In genomic region chr5:111117149-111117548, GRCh38 we compare ENCODE assay signal across 20 cellular contexts. TPM values are rescaled to one million over a fixed set of nuclear protein-coding genes. Genes with fewer than 3 reads are reported as not detected.
DNase-seq lines count a peak whose midpoint lies in the region; ATAC-seq, FAIRE-seq and TF ChIP-seq lines count a peak whose summit lies in the region.
"Had no signal": no experiment of that assay in that cellular context is flagged by ENCODE, and none has a peak within 500 bp of the region (broad histone marks: within the 10 kb centered on the region; RNA-seq: fewer than 3 reads in every experiment).

No MANE protein-coding gene starts in this region.

- 80 to 94% (median 80%) methylated on average over 1 of the region's 1 CpG for WGBS in adipose tissue, 3 donors

- DNase-seq in A673 (ENCODE audit: low spot score) (peak; percentile 23), HTR-8/SVneo (ENCODE audit: insufficient read length, low spot score) (no peak), NCI-H2029 (lab: John Stamatoyannopoulos, UW) (no peak), putamen (ENCODE audit: low spot score) (no peak)
- no peak for DNase-seq in activated CD4-positive, CD25-positive, alpha-beta regulatory T cell treated with anti-CD3 and anti-CD28 coated beads, Interleukin-2, amount 50 U/mL, for 72 hours
- DNase-seq: C1 segment of cervical spinal cord; DMS 273 treated with DMSO at 0.1 percent for 48 hours; GOT3; HFFc6; NCI-H187 treated with DMSO at 0.1 percent for 48 hours; NCI-H446; NK-92 treated with Interleukin-12 subunit alpha and Interleukin-12 subunit beta, amount 100 ng/mL, for 24 hours; RPMI8226; SJCRH30 had no signal

- no peaks in the 10 kb centered on the region for H3K27me3 ChIP-seq in A673 (replicated peaks; ENCODE audit: insufficient read depth, low read depth, low read length, poor library complexity)
- H3K27me3 ChIP-seq in iPS-20b (ENCODE audit: insufficient read depth, low read length): no peaks in the 10 kb centered on the region
- H3K27me3 ChIP-seq: SJCRH30 had no signal

- H3K36me3 ChIP-seq in A673 (ENCODE audit: insufficient read depth, low read length, poor library complexity, severe bottlenecking) (peaks cover 38% of the 10 kb centered on the region), iPS-20b (ENCODE audit: insufficient read depth, low read depth, low read length) (peaks cover 56% of the 10 kb centered on the region)

- peak overlapping the region; percentile 53; the same call in 1 of the 2 replicates for H3K9ac ChIP-seq in iPS-20b (ENCODE audit: low read depth, low read length)

- ATAC-seq in GM18520 (IDR thresholded peaks at IDR 0.05; ENCODE audit: unreplicated experiment): no peak

- H3K9me3 ChIP-seq in A673 (ENCODE audit: low read depth, low read length, poor library complexity, severe bottlenecking) (no peaks in the 10 kb centered on the region), iPS-20b (ENCODE audit: insufficient read depth, low read depth, low read length) (no peaks in the 10 kb centered on the region)
- H3K9me3 ChIP-seq: SJCRH30 had no signal

- BruUV-seq in A673 (replicated peaks; lab: Mats Ljungman, UMichigan): no TSS peak

- POLR2A ChIA-PET in A673 (lab: Charles Lee; ENCODE audit: low non-redundant PET): no interaction called here

- H3K4me1 ChIP-seq in A673 (ENCODE audit: insufficient read depth, low read length, poor library complexity, severe bottlenecking) (no peaks in the 10 kb centered on the region), iPS-20b (ENCODE audit: insufficient read depth, low read length) (peaks cover 27% of the 10 kb centered on the region)
- H3K4me1 ChIP-seq: SJCRH30 had no signal

- CTCF ChIA-PET in A673 (lab: Charles Lee): no interaction called here

- FAIRE-seq in HTR-8/SVneo (lab: Jason Lieb, UNC): peak; percentile 65
- FAIRE-seq: A204.1, GM18507 had no signal

- H3K27ac ChIP-seq in A673 (ENCODE audit: low read depth, low read length, poor library complexity, severe bottlenecking): no peak overlapping the region
- H3K27ac ChIP-seq in adipose tissue (ENCODE audit: low read depth, low read length): peak overlapping the region; percentile 2
- peak overlapping the region; percentile 24 for H3K27ac ChIP-seq in iPS-20b (ENCODE audit: low read length)
- H3K27ac ChIP-seq: SJCRH30 had no signal

- H3K4me3 ChIP-seq in A673 (ENCODE audit: low read depth, low read length, poor library complexity, severe bottlenecking) (no peak overlapping the region), iPS-20b (ENCODE audit: low read length) (peak overlapping the region; percentile 39; the same call in 1 of the 2 replicates)
- H3K4me3 ChIP-seq: SJCRH30 had no signal

- intact Hi-C loops in A673 (cut with micrococcal nuclease; ENCODE audit: unreplicated experiment): no loop called here

- TF ChIP-seq CTCF in A673 (conservative IDR thresholded peaks at IDR 0.05; ENCODE audit: low read depth, low read length): no peak

RNA-seq across cellular contexts. Expression of gene WDR36, which starts 25.0 kb away (rescaled TPM):
- 32.4 and 33.0 TPM in 2 replicates for total RNA-seq in A673 (2021)
- 1 to 10 TPM; 3.5 to 7.9 (median 7.1) TPM for polyA plus RNA-seq in adipose tissue

RNA-seq across cellular contexts. Expression of gene TSLP, which starts 45.6 kb away (rescaled TPM):
- 0.61 and 1.3 TPM in 2 replicates for total RNA-seq in A673 (2021)
- polyA plus RNA-seq in adipose tissue: 1 to 10 TPM in 2 of 3 donors, under 1 TPM in 1; 0.06 to 4.5 (median 1.5) TPM
- total RNA-seq: Daoy, HFFc6 had no signal
